ENCODE assay signal across 8 cellular contexts in the genomic region with DNA sequence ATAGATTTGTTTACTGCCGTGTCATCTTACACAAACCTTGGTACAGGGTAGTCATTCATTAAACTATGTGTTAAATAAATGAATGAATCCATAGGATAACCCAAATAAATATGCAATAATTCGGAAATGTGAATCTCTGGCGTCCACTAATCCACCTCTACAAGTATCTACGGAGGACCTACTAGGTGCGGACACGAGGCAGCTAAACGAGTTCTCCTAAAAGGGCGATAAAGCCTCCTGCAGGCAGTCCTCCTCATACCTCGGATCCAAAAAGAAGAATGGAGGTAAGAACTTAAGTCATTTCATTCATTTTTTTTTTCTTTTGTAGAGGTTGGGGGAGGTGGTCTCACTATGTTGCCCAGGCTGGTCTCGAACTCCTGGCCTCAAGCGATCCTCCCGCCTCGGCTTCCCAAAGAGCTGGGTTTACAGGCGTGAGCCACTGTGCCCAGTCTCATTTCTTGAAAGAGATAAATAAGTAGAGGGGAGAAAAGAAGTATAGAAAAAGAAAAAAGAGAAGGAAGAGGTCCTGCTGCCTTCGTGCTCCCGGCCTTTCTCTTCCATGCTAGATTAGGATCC. TPM values are rescaled to one million over a fixed set of nuclear protein-coding genes. Genes with fewer than 3 reads are reported as not detected.
DNase-seq lines count a peak whose midpoint lies in the region; ATAC-seq and TF ChIP-seq lines count a peak whose summit lies in the region.

No MANE protein-coding gene starts in this region.

- peak overlapping the region; percentile 96 for H3K4me3 Mint-ChIP-seq in activated T-cell treated with anti-CD3 and anti-CD28 coated beads, Interleukin-2, amount 50 U/mL, for 4 hours
- H3K4me3 Mint-ChIP-seq in activated naive CD8-positive, alpha-beta T cell treated with anti-CD3 and anti-CD28 coated beads, Interleukin-2, amount 50 U/mL, for 24 hours = peak overlapping the region; percentile 97

- H3K36me3 ChIP-seq in left lung (peaks cover 9 to 34% of the 10 kb centered on the region in 2 donors), transverse colon (peaks cover 0 to 31% (median 10%) of the 10 kb centered on the region in 4 donors)

- WGBS in transverse colon (ENCODE audit: low coverage in 1 of 2), 2 donors = 21% methylated on average over 16 of the region's 16 CpGs

- in situ Hi-C loops in transverse colon (cut with MboI; ENCODE audit: low pct_ligation_motif_present in 1 of 4, low pct_unique_long_range_greater_than_20kb in 1 of 4, low sequenced_read_pairs in 3 of 4) = no loop called here

- peaks cover 34% of the 10 kb centered on the region for H3K4me1 Mint-ChIP-seq in activated T-cell treated with anti-CD3 and anti-CD28 coated beads, Interleukin-2, amount 50 U/mL, for 4 hours (ENCODE audit: low read depth)
- peaks cover 40% of the 10 kb centered on the region for H3K4me1 Mint-ChIP-seq in activated naive CD8-positive, alpha-beta T cell treated with anti-CD3 and anti-CD28 coated beads, Interleukin-2, amount 50 U/mL, for 24 hours

- no peaks in the 10 kb centered on the region for H3K27me3 Mint-ChIP-seq in activated T-cell treated with anti-CD3 and anti-CD28 coated beads, Interleukin-2, amount 50 U/mL, for 4 hours (ENCODE audit: low read depth)
- no peaks in the 10 kb centered on the region for H3K27me3 Mint-ChIP-seq in activated naive CD8-positive, alpha-beta T cell treated with anti-CD3 and anti-CD28 coated beads, Interleukin-2, amount 50 U/mL, for 24 hours

- H3K27ac ChIP-seq in left lung (peak overlapping the region; percentile 88 to 91), transverse colon (peak overlapping the region; percentile 85 to 93 (median 88))

- H3K4me3 ChIP-seq in left lung = peak overlapping the region; percentile 20 to 80
- peak overlapping the region; percentile 3 to 83 (median 61) for H3K4me3 ChIP-seq in transverse colon

- no peak for TF ChIP-seq POLR2A in transverse colon (IDR thresholded peaks at IDR 0.05)

- peaks cover 28% of the 10 kb centered on the region for H3K36me3 Mint-ChIP-seq in activated T-cell treated with anti-CD3 and anti-CD28 coated beads, Interleukin-2, amount 50 U/mL, for 4 hours (ENCODE audit: insufficient read depth)
- peaks cover 43% of the 10 kb centered on the region for H3K36me3 Mint-ChIP-seq in activated naive CD8-positive, alpha-beta T cell treated with anti-CD3 and anti-CD28 coated beads, Interleukin-2, amount 50 U/mL, for 24 hours (ENCODE audit: low read depth)

- DNase-seq in activated T-cell treated with anti-CD3 and anti-CD28 coated beads, Interleukin-2, amount 50 U/mL, for 4 hours = no peak
- no peak for DNase-seq in activated T-cell treated with anti-CD3 and anti-CD28 coated beads, Interleukin-2, amount 50 U/mL, for 48 hours
- no peak for DNase-seq in activated naive CD8-positive, alpha-beta T cell treated with anti-CD3 and anti-CD28 coated beads, Interleukin-2, amount 50 U/mL, for 24 hours
- DNase-seq in left lung (no peak), transverse colon (no peak), SW 1271 (lab: John Stamatoyannopoulos, UW) (no peak), foreskin melanocyte (no peak)
- no peak for DNase-seq in effector CD8-positive, alpha-beta T cell (lab: John Stamatoyannopoulos, UW)

- ATAC-seq in activated T-cell treated with anti-CD3 and anti-CD28 coated beads, Interleukin-2, amount 50 U/mL, for 4 hours = peak in 1 of 2 donors; percentile 1
- peak; percentile 4 for ATAC-seq in activated naive CD8-positive, alpha-beta T cell treated with anti-CD3 and anti-CD28 coated beads, Interleukin-2, amount 50 U/mL, for 24 hours
- ATAC-seq in left lung = no peak

- TF ChIP-seq CTCF in left lung (IDR thresholded peaks at IDR 0.05) (no peak), transverse colon (IDR thresholded peaks at IDR 0.05) (no peak)

- intact Hi-C loops in left lung (cut with DNase I) (no loop called here), transverse colon (cut with DNase I; ENCODE audit: low total_unique reads) (no loop called here)

- TF ChIP-seq EP300 in transverse colon (IDR thresholded peaks at IDR 0.05; ENCODE audit: low read depth) = no peak

- H3K27me3 ChIP-seq in left lung (no peaks in the 10 kb centered on the region), transverse colon (no peaks in the 10 kb centered on the region)

- H3K9me3 Mint-ChIP-seq in activated T-cell treated with anti-CD3 and anti-CD28 coated beads, Interleukin-2, amount 50 U/mL, for 4 hours = no peaks in the 10 kb centered on the region
- no peaks in the 10 kb centered on the region for H3K9me3 Mint-ChIP-seq in activated naive CD8-positive, alpha-beta T cell treated with anti-CD3 and anti-CD28 coated beads, Interleukin-2, amount 50 U/mL, for 24 hours

- H3K4me1 ChIP-seq in left lung (peaks cover 29 to 40% of the 10 kb centered on the region in 2 donors), transverse colon (peaks cover 14 to 41% (median 28%) of the 10 kb centered on the region in 4 donors)

- H3K9me3 ChIP-seq in left lung (no peaks in the 10 kb centered on the region), transverse colon (no peaks in the 10 kb centered on the region)

- peak overlapping the region; percentile 100 for H3K27ac Mint-ChIP-seq in activated naive CD8-positive, alpha-beta T cell treated with anti-CD3 and anti-CD28 coated beads, Interleukin-2, amount 50 U/mL, for 24 hours

RNA-seq across cellular contexts. Expression of a gene that starts 0.7 kb away (rescaled TPM):
- 1,000 to 10,000 TPM; 1,441 to 1,606 (median 1,571) TPM for total RNA-seq in activated T-cell treated with anti-CD3 and anti-CD28 coated beads, Interleukin-2, amount 50 U/mL, for 4 hours
- total RNA-seq in left lung (100 to 1,000 TPM; 684 to 736 TPM), transverse colon (100 to 1,000 TPM; 287 to 381 (median 347) TPM)

RNA-seq across cellular contexts. Expression of a gene that starts 10.7 kb away (rescaled TPM):
- total RNA-seq in activated T-cell treated with anti-CD3 and anti-CD28 coated beads, Interleukin-2, amount 50 U/mL, for 4 hours = 1 to 10 TPM; 3.8 to 5.4 (median 4.1) TPM
- total RNA-seq in left lung (10 to 100 TPM in 1 of 2 donors, 1 to 10 TPM in 1; 9.7 to 10.3 TPM), transverse colon (10 to 100 TPM in 1 of 4 donors, 1 to 10 TPM in 2, under 1 TPM in 1; 1.00 to 11.2 (median 6.4) TPM)
